Comparison of ENCODE assay signal across 10 cellular contexts in the genomic region with DNA sequence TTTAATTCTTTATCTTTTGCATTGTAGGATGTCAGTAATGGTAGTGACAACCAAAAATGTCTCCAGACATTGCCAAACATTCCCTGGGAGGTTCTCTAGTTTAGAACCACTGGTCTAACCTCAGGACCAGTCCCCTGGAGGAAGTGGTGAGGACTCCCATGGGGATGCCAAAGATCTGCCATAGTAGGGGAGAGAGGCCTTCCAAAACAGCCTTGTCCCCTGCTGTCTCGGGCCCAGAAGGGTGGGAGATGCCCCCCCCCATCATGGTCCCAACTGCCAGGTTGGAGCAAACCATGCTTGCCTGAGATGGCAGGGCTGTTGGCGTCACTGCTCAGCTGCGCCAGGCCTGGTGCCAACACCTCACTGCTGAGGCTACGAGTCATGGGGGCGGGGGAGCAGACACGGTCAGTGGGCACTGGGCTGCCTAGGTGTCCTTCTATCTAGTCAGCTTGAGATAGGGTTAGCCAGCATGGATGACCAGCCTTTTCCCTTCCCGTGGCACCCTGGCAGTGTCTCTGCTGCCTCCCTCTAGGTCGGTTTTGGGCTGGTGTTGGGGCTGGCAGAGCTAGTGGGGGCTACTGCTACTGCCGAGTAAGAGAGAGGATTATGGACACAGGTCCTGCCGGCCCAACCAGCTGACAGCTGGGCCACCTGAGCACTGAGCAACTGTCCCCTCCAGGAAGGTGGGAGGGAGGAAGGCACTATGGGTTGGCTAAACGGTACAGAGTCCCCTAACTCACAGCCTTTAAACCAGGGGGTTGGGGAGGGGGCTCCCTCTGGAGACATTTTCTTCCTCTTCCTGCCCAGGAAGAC. TPM values are rescaled to one million over a fixed set of nuclear protein-coding genes. Genes with fewer than 3 reads are reported as not detected.
DNase-seq lines count a peak whose midpoint lies in the region; TF ChIP-seq lines count a peak whose summit lies in the region.
"Had no signal": no experiment of that assay in that cellular context is flagged by ENCODE, and none has a peak within 500 bp of the region (broad histone marks: within the 10 kb centered on the region; RNA-seq: fewer than 3 reads in every experiment).

No MANE protein-coding gene starts in this region.

- no peak for TF ChIP-seq CTCF in colonic mucosa (IDR thresholded peaks at IDR 0.05)
- no peak for TF ChIP-seq CTCF in osteocyte (IDR thresholded peaks at IDR 0.05)

- intact Hi-C loops in colonic mucosa (cut with DNase I): no loop called here

- H3K27me3 ChIP-seq in MG63: no peaks in the 10 kb centered on the region
- H3K27me3 ChIP-seq in colonic mucosa: no peaks in the 10 kb centered on the region

- no peak overlapping the region for H3K27ac ChIP-seq in colonic mucosa

- peak overlapping the region; percentile 57 for H3K27ac Mint-ChIP-seq in osteocyte (ENCODE audit: unreplicated experiment)
- H3K27ac Mint-ChIP-seq: activated CD4-positive, alpha-beta T cell treated with anti-CD3 and anti-CD28 coated beads, Interleukin-2, amount 10 ng/mL, durations not matched to agents 24 days and 14 days had no signal

- H3K9me3 ChIP-seq in MG63: no peaks in the 10 kb centered on the region
- H3K9me3 ChIP-seq in colonic mucosa: no peaks in the 10 kb centered on the region

- peaks cover 7% of the 10 kb centered on the region for H3K36me3 ChIP-seq in MG63
- no peaks in the 10 kb centered on the region for H3K36me3 ChIP-seq in colonic mucosa

- H3K36me3 Mint-ChIP-seq in osteocyte (ENCODE audit: unreplicated experiment): no peaks in the 10 kb centered on the region

- H3K4me3 ChIP-seq in MG63 (no peak overlapping the region), colonic mucosa (no peak overlapping the region)

- no peaks in the 10 kb centered on the region for H3K27me3 Mint-ChIP-seq in osteocyte (ENCODE audit: unreplicated experiment)
- H3K27me3 Mint-ChIP-seq: activated CD4-positive, alpha-beta T cell treated with anti-CD3 and anti-CD28 coated beads, Interleukin-2, amount 10 ng/mL, durations not matched to agents 24 days and 14 days had no signal

- peak overlapping the region in 1 of 2 donors; percentile 82 for H3K9ac ChIP-seq in colonic mucosa (ENCODE audit: low read depth in 2 of 2, low read length in 2 of 2)

- DNase-seq in EH (ENCODE audit: low read depth): peak; percentile 49
- DNase-seq in MG63: peak; percentile 87
- peak; percentile 18 for DNase-seq in colonic mucosa
- DNase-seq in osteocyte (ENCODE audit: extremely low spot score, unreplicated experiment): no peak
- no peak for DNase-seq in NCI-H1436 (lab: John Stamatoyannopoulos, UW)
- DNase-seq in NCI-H1694 treated with DMSO at 0.1 percent for 48 hours (lab: John Stamatoyannopoulos, UW): no peak
- DNase-seq in DMS79 (lab: John Stamatoyannopoulos, UW): no peak
- DNase-seq in iPS-NIHi11 (ENCODE audit: low spot score): no peak
- DNase-seq: activated CD4-positive, alpha-beta T cell treated with anti-CD3 and anti-CD28 coated beads, Interleukin-2, amount 10 ng/mL, durations not matched to agents 24 days and 14 days; cortex of kidney had no signal

- H3K4me3 Mint-ChIP-seq in osteocyte (ENCODE audit: unreplicated experiment): no peak overlapping the region
- H3K4me3 Mint-ChIP-seq: activated CD4-positive, alpha-beta T cell treated with anti-CD3 and anti-CD28 coated beads, Interleukin-2, amount 10 ng/mL, durations not matched to agents 24 days and 14 days had no signal

- no peaks in the 10 kb centered on the region for H3K9me3 Mint-ChIP-seq in osteocyte (ENCODE audit: unreplicated experiment)
- H3K9me3 Mint-ChIP-seq: activated CD4-positive, alpha-beta T cell treated with anti-CD3 and anti-CD28 coated beads, Interleukin-2, amount 10 ng/mL, durations not matched to agents 24 days and 14 days had no signal

- peaks cover 55% of the 10 kb centered on the region for H3K4me1 Mint-ChIP-seq in osteocyte (ENCODE audit: unreplicated experiment)

- peaks cover 26% of the 10 kb centered on the region for H3K4me1 ChIP-seq in colonic mucosa

RNA-seq across cellular contexts. Expression of gene CXXC5, which starts 8.3 kb away (rescaled TPM):
- 133 and 193 TPM in 2 replicates for total RNA-seq in MG63 (2014; rRNA removed; shearing (Covaris generic); ENCODE audit: low replicate concordance)
- total RNA-seq in colonic mucosa (10 to 100 TPM; 32.3 to 40.4 TPM), osteocyte (239 and 259 TPM in 2 replicates)

Comparison
In these comparisons a context has a peak if more than half of its experiments do, and no peak if none do; other contexts are left out.
1. DNase-seq: peak in EH (single experiment), MG63 (single experiment) and colonic mucosa (single experiment); none in osteocyte (single experiment), NCI-H1436 (single experiment), NCI-H1694 treated with DMSO at 0.1 percent for 48 hours (single experiment), DMS79 (single experiment) and iPS-NIHi11 (single experiment).